In genomic region chr1:62841587-62842169, GRCh38 we compare ENCODE assay signal across 8 cellular contexts. TPM values are rescaled to one million over a fixed set of nuclear protein-coding genes. Genes with fewer than 3 reads are reported as not detected.
DNase-seq lines count a peak whose midpoint lies in the region; ATAC-seq and TF ChIP-seq lines count a peak whose summit lies in the region.

No MANE protein-coding gene starts in this region.

- H4K8ac ChIP-seq in neuronal stem cell (ENCODE audit: low read depth, low read length): no peak overlapping the region

- H3K9ac ChIP-seq in SK-N-MC (ENCODE audit: insufficient read length): no peak overlapping the region
- H3K9ac ChIP-seq in fibroblast of lung (ENCODE audit: insufficient read depth, low read length): no peak overlapping the region
- no peak overlapping the region for H3K9ac ChIP-seq in neuronal stem cell (ENCODE audit: low read depth, low read length, poor library complexity)

- no peaks in the 10 kb centered on the region for H3K79me2 ChIP-seq in fibroblast of lung (ENCODE audit: control insufficient read depth, insufficient read depth, low read length)

- peak; percentile 78 for ATAC-seq in GM21723 (IDR thresholded peaks at IDR 0.05; ENCODE audit: unreplicated experiment)
- no peak for ATAC-seq in HG03135 (IDR thresholded peaks at IDR 0.05; ENCODE audit: unreplicated experiment)

- H3K23ac ChIP-seq in neuronal stem cell (ENCODE audit: low read depth, low read length, poor library complexity): no peak overlapping the region

- no peaks in the 10 kb centered on the region for H4K20me1 ChIP-seq in fibroblast of lung (ENCODE audit: control insufficient read depth, extremely low read depth, insufficient read depth, low read length)

- H3K27ac ChIP-seq in SK-N-MC (0 out of 2 replicates have a peak overlapping the region, but pooled peaks have one; percentile 33), fibroblast of lung (ENCODE audit: insufficient read depth, low read length) (no peak overlapping the region), neuronal stem cell (replicated peaks; ENCODE audit: low read length) (no peak overlapping the region)

- H3K4me1 ChIP-seq in fibroblast of lung (ENCODE audit: control insufficient read depth, extremely low read depth, insufficient read depth, low read length) (no peaks in the 10 kb centered on the region), neuronal stem cell (ENCODE audit: control insufficient read depth in 2 of 2, insufficient read depth in 1 of 2, low read depth in 1 of 2, low read length in 2 of 2) (no peaks in the 10 kb centered on the region)

- H3K14ac ChIP-seq in neuronal stem cell (ENCODE audit: low read length): no peak overlapping the region

- H3K4ac ChIP-seq in neuronal stem cell (ENCODE audit: low read length): no peak overlapping the region

- DNase-seq in activated CD8-positive, alpha-beta memory T cell treated with anti-CD3 and anti-CD28 coated beads, Interleukin-2, amount 50 U/mL, for 1 hour (ENCODE audit: extremely low read depth): peak; percentile 7
- DNase-seq in activated CD8-positive, alpha-beta memory T cell treated with anti-CD3 and anti-CD28 coated beads for 24 hours: no peak
- peak; percentile 37 to 86 (median 75) for DNase-seq in NCI-H1417 (lab: John Stamatoyannopoulos, UW)
- DNase-seq in SK-N-MC (ENCODE audit: low read depth, low spot score): peak; percentile 84
- DNase-seq in fibroblast of lung (ENCODE audit: low read depth in 2 of 2): peak; percentile 42 to 82
- peak; percentile 66 for DNase-seq in neuronal stem cell (ENCODE audit: low spot score)

- no peak overlapping the region for H2BK12ac ChIP-seq in neuronal stem cell (ENCODE audit: low read length)

- no peaks in the 10 kb centered on the region for H3K79me1 ChIP-seq in neuronal stem cell (ENCODE audit: low read depth, low read length)

- H2AFZ ChIP-seq in fibroblast of lung (ENCODE audit: low read length): no peak overlapping the region
- no peak overlapping the region for H2AFZ ChIP-seq in neuronal stem cell (ENCODE audit: low read length)

- H3K4me3 ChIP-seq in SK-N-MC (0 out of 2 replicates have a peak overlapping the region, but pooled peaks have one; percentile 9), fibroblast of lung (replicated peaks in 1 of 4; ENCODE audit: control extremely low read depth in 1 of 4, insufficient read depth in 1 of 4, low read depth in 3 of 4, low read length in 4 of 4) (no peak overlapping the region), neuronal stem cell (ENCODE audit: low read length in 2 of 2) (no peak overlapping the region)

- H3K36me3 ChIP-seq in SK-N-MC (ENCODE audit: insufficient read depth, low read length) (no peaks in the 10 kb centered on the region), fibroblast of lung (ENCODE audit: control insufficient read depth, insufficient read depth, low read length) (no peaks in the 10 kb centered on the region), neuronal stem cell (replicated peaks in 1 of 2; ENCODE audit: control insufficient read depth in 2 of 2, insufficient read depth in 2 of 2, low read length in 2 of 2) (peaks cover 2 to 12% of the 10 kb centered on the region in 2 donors)

- H3K27me3 ChIP-seq in fibroblast of lung (ENCODE audit: control insufficient read depth, insufficient read depth, low read length) (no peaks in the 10 kb centered on the region), neuronal stem cell (ENCODE audit: control insufficient read depth in 3 of 3, insufficient read depth in 3 of 3, low read depth in 1 of 3, low read length in 3 of 3) (no peaks in the 10 kb centered on the region)

- no peak overlapping the region for H3K18ac ChIP-seq in neuronal stem cell (ENCODE audit: low read length)

- H3K4me2 ChIP-seq in fibroblast of lung (ENCODE audit: extremely low read depth, insufficient read depth, low read length): no peak overlapping the region
- no peak overlapping the region for H3K4me2 ChIP-seq in neuronal stem cell (ENCODE audit: insufficient read depth, low read length, poor library complexity, severe bottlenecking)

- no peak overlapping the region for H2BK120ac ChIP-seq in neuronal stem cell (ENCODE audit: low read depth, low read length)

- H2AK5ac ChIP-seq in neuronal stem cell (ENCODE audit: low read depth, low read length): no peak overlapping the region

- no peak overlapping the region for H2BK15ac ChIP-seq in neuronal stem cell (ENCODE audit: low read length)

- TF ChIP-seq CTCF in fibroblast of lung (conservative IDR thresholded peaks at IDR 0.05 in 1 of 2, IDR thresholded peaks at IDR 0.05 in 1 of 2; ENCODE audit: low read depth in 1 of 2, low read length in 2 of 2): peak; percentile 57 to 59

- H2BK5ac ChIP-seq in neuronal stem cell (ENCODE audit: low read length): no peak overlapping the region

- WGBS in neuronal stem cell (ENCODE audit: extremely low coverage in 2 of 2, insufficient read length in 2 of 2, insufficient replicate concordance in 1 of 2), 2 donors: no CpG with 5 or more reads among the region's 3 CpGs

- H4K91ac ChIP-seq in neuronal stem cell (ENCODE audit: low read depth, low read length, poor library complexity): no peak overlapping the region

- no peaks in the 10 kb centered on the region for H3K9me3 ChIP-seq in SK-N-MC (ENCODE audit: low read depth, low read length)
- no peaks in the 10 kb centered on the region for H3K9me3 ChIP-seq in fibroblast of lung (ENCODE audit: control insufficient read depth, insufficient read depth, low read depth, low read length)
- H3K9me3 ChIP-seq in neuronal stem cell (replicated peaks in 1 of 2; ENCODE audit: control insufficient read depth in 2 of 2, insufficient read depth in 1 of 2, low read depth in 1 of 2, low read length in 2 of 2): no peaks in the 10 kb centered on the region

RNA-seq across cellular contexts. Expression of gene ATG4C, which starts 57.7 kb away (rescaled TPM):
- 10.3 and 12.1 TPM in 2 replicates for total RNA-seq in fibroblast of lung
- polyA plus RNA-seq in fibroblast of lung: 6.4 and 9.0 TPM in 2 replicates
- polyA plus RNA-seq in fibroblast of lung (2012): 6.0 and 7.6 TPM in 2 replicates
- polyA minus RNA-seq in fibroblast of lung (ENCODE audit: low replicate concordance): 0.78 and 1.7 TPM in 2 replicates
- 10.6 TPM for polyA plus RNA-seq in neuronal stem cell (2013, experiment 1 of 2)
- 10.6 TPM for polyA plus RNA-seq in neuronal stem cell (2013, experiment 2 of 2)
